11 cellular contexts compared by ENCODE assay signal in the genomic region with DNA sequence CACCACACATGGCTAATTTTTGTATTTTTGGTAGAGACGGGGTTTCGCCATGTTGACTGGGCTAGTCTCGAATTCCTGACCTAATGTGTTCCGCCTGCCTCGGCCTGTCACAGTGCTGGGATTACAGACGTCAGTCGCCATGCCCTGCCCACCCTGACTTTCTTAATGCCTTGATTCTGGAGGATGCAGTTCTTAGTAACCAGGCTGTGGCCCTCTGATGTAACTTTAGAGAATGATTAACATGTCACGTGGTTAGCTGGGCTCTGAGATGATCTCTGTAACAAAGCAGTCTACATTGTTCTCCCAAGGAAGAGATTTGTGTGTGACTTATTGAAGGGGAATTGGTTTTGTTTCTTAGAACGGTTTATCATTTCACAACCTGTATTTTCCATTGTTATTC. TPM values are rescaled to one million over a fixed set of nuclear protein-coding genes. Genes with fewer than 3 reads are reported as not detected.
DNase-seq lines count a peak whose midpoint lies in the region; ATAC-seq and TF ChIP-seq lines count a peak whose summit lies in the region.
"Had no signal": no experiment of that assay in that cellular context is flagged by ENCODE, and none has a peak within 500 bp of the region (broad histone marks: within the 10 kb centered on the region; RNA-seq: fewer than 3 reads in every experiment).

No MANE protein-coding gene starts in this region.

- no peaks in the 10 kb centered on the region for H3K27me3 ChIP-seq in aorta (ENCODE audit: control insufficient read depth in 1 of 2, insufficient read depth in 2 of 2, low read length in 1 of 2)

- TF ChIP-seq CTCF in AG10803 (conservative IDR thresholded peaks at IDR 0.05; ENCODE audit: low read length) = no peak

- no peaks in the 10 kb centered on the region for H3K9me3 ChIP-seq in aorta (ENCODE audit: control insufficient read depth, low read length)

- ATAC-seq in GM21786 (IDR thresholded peaks at IDR 0.05; ENCODE audit: unreplicated experiment) (peak; percentile 93), aorta (ENCODE audit: low FRiP score) (no peak), HG02840 (IDR thresholded peaks at IDR 0.05; ENCODE audit: low FRiP score, unreplicated experiment) (no peak)
- ATAC-seq: T-helper 17 cell had no signal

- DNase-seq in AG10803 (ENCODE audit: low read depth) (peak; percentile 20), OCI-M1 (lab: John Stamatoyannopoulos, UW) (peak; percentile 57), glomerular visceral epithelial cell (ENCODE audit: extremely low spot score) (peak; percentile 67), aorta (no peak), NCI-H748 (lab: John Stamatoyannopoulos, UW; ENCODE audit: unreplicated experiment) (no peak), NCI-H146 (lab: John Stamatoyannopoulos, UW) (no peak)
- DNase-seq: NCI-H526 treated with DMSO at 0.1 percent for 48 hours, T-helper 17 cell had no signal

- H3K4me3 ChIP-seq in AG10803 (ENCODE audit: low read length) = no peak overlapping the region
- no peak overlapping the region for H3K4me3 ChIP-seq in aorta (ENCODE audit: low read length in 2 of 2)

- intact Hi-C loops in aorta (cut with DNase I) = no loop called here

- H3K36me3 ChIP-seq in aorta (ENCODE audit: control insufficient read depth in 1 of 2, insufficient read depth in 2 of 2, low read length in 1 of 2) = no peaks in the 10 kb centered on the region

- no peak overlapping the region for H3K27ac ChIP-seq in aorta (ENCODE audit: low read depth in 1 of 2, low read length in 2 of 2)

- WGBS in aorta, 2 donors = 87 to 92% methylated on average over 9 of the region's 9 CpGs

- H3K4me1 ChIP-seq in aorta (ENCODE audit: control insufficient read depth in 1 of 2, insufficient read depth in 2 of 2, low read length in 2 of 2) = no peaks in the 10 kb centered on the region

RNA-seq across cellular contexts. Expression of gene ANK2, which starts 30.6 kb away (rescaled TPM):
- total RNA-seq in aorta = 100 to 1,000 TPM in 1 of 2 donors, 10 to 100 TPM in 1; 64.4 to 117 TPM
- polyA plus RNA-seq in aorta = 1 to 10 TPM; 1.6 to 8.7 TPM
- polyA plus RNA-seq: IgD-negative memory B cell had no signal

Comparison
In these comparisons a context has a peak if more than half of its experiments do, and no peak if none do; other contexts are left out.
1. DNase-seq: peak in AG10803 (single experiment), OCI-M1 (single experiment) and glomerular visceral epithelial cell (single experiment); none in aorta (0 of 2), NCI-H748 (single experiment) and NCI-H146 (single experiment).